8 cellular contexts compared by ENCODE assay signal in genomic region chr12:38904932-38905479, GRCh38.
DNase-seq lines count a peak whose midpoint lies in the region; ATAC-seq and TF ChIP-seq lines count a peak whose summit lies in the region.

No MANE protein-coding gene starts in this region.

- WGBS in iPS DF 6.9 (ENCODE audit: insufficient coverage, insufficient read length) = no CpG with 5 or more reads among the region's 29 CpGs

- peaks cover 0 to 25% (median 16%) of the 10 kb centered on the region in 11 experiments; a peak in 13 of 22 replicates for H3K27me3 ChIP-seq in BLaER1 treated with 17β-estradiol and CSF1 and Interleukin-3, amounts not matched to agents 10 nM and 100 nM
- no peaks in the 10 kb centered on the region for H3K27me3 ChIP-seq in iPS DF 6.9 (ENCODE audit: control insufficient read depth, insufficient read depth, low read length)

- peak overlapping the region; percentile 57 to 77 (median 68) for H3K4me3 ChIP-seq in BLaER1 treated with 17β-estradiol and CSF1 and Interleukin-3, amounts not matched to agents 10 nM and 100 nM
- H3K4me3 ChIP-seq in iPS DF 6.9 (ENCODE audit: low read length) (peak overlapping the region; percentile 63; the same call in 1 of the 2 replicates), retinal pigment epithelial cell (ENCODE audit: low read length) (peak overlapping the region; percentile 85)

- peaks cover 0 to 16% (median 10%) of the 10 kb centered on the region in 11 experiments; a peak in 10 of 22 replicates for H3K9me3 ChIP-seq in BLaER1 treated with 17β-estradiol and CSF1 and Interleukin-3, amounts not matched to agents 10 nM and 100 nM (replicated peaks in 1 of 11)
- H3K9me3 ChIP-seq in iPS DF 6.9 (ENCODE audit: control insufficient read depth, insufficient read depth, low read length) = no peaks in the 10 kb centered on the region

- DNase-seq in T-helper 1 cell (peak in 3 of 5 donors; percentile 16 to 64 (median 30)), astrocyte of the hippocampus (ENCODE audit: low read depth, low spot score) (peak; percentile 62), iPS DF 6.9 (ENCODE audit: low read depth, low spot score) (no peak), retinal pigment epithelial cell (ENCODE audit: low read depth) (no peak), inferior parietal cortex (ENCODE audit: extremely low spot score) (no peak)

- H3K4me1 ChIP-seq in BLaER1 treated with 17β-estradiol and CSF1 and Interleukin-3, amounts not matched to agents 10 nM and 100 nM = peaks cover 6 to 26% (median 11%) of the 10 kb centered on the region in 10 experiments; a peak in 14 of 20 replicates
- no peaks in the 10 kb centered on the region for H3K4me1 ChIP-seq in iPS DF 6.9 (ENCODE audit: control insufficient read depth, insufficient read depth, low read length)

- H3K27ac ChIP-seq in BLaER1 treated with 17β-estradiol and CSF1 and Interleukin-3, amounts not matched to agents 10 nM and 100 nM = peak overlapping the region; percentile 61 to 85 (median 70)
- no peak overlapping the region for H3K27ac ChIP-seq in iPS DF 6.9 (ENCODE audit: low read length)

- ATAC-seq in GM19395 (IDR thresholded peaks at IDR 0.05; ENCODE audit: unreplicated experiment) (peak; percentile 66), HG03439 (IDR thresholded peaks at IDR 0.05; ENCODE audit: unreplicated experiment) (peak; percentile 63)

- H3K4me2 ChIP-seq in BLaER1 treated with 17β-estradiol and CSF1 and Interleukin-3, amounts not matched to agents 10 nM and 100 nM = peak overlapping the region; percentile 80 to 89 (median 82)

- no peaks in the 10 kb centered on the region for H3K36me3 ChIP-seq in BLaER1 treated with 17β-estradiol and CSF1 and Interleukin-3, amounts not matched to agents 10 nM and 100 nM
- H3K36me3 ChIP-seq in iPS DF 6.9 (ENCODE audit: control insufficient read depth, insufficient read depth, low read length) = no peaks in the 10 kb centered on the region

- peaks cover 0 to 8% (median 0%) of the 10 kb centered on the region in 11 experiments; a peak in 2 of 22 replicates for H4K20me1 ChIP-seq in BLaER1 treated with 17β-estradiol and CSF1 and Interleukin-3, amounts not matched to agents 10 nM and 100 nM

- no peak for TF ChIP-seq CTCF in retinal pigment epithelial cell (conservative IDR thresholded peaks at IDR 0.05; ENCODE audit: low read depth, low read length)

- H3K9ac ChIP-seq in BLaER1 treated with 17β-estradiol and CSF1 and Interleukin-3, amounts not matched to agents 10 nM and 100 nM = peak overlapping the region; percentile 69 to 85 (median 77)

Comparison
In these comparisons a context has a peak if more than half of its experiments do, and no peak if none do; other contexts are left out.
1. DNase-seq: peak in T-helper 1 cell (3 of 5) and astrocyte of the hippocampus (single experiment); none in iPS DF 6.9 (single experiment), retinal pigment epithelial cell (single experiment) and inferior parietal cortex (single experiment).
2. Peak in every context shown above with its lines, with median percentiles within 50 percentile points of each other: H3K4me3 ChIP-seq.